Comparison of ENCODE assay signal across 2 cellular contexts in genomic region chr13:44437356-44438233, GRCh38.
A peak's percentile ranks its signal among the peaks of the same experiment; 100 is the strongest.
TF ChIP-seq lines count a peak whose summit lies in the region.

No MANE protein-coding gene starts in this region.

TF ChIP-seq in IMR-90, 13 proteins besides CTCF, POLR2A, EP300 and RAD21:
- no peak for TF ChIP-seq MAZ (IDR thresholded peaks at IDR 0.05; ENCODE audit: borderline replicate concordance, low read depth, low read length)
- TF ChIP-seq BHLHE40 (IDR thresholded peaks at IDR 0.05; ENCODE audit: low read depth, low read length), result no peak
- peak; percentile 75 for TF ChIP-seq SMC3 (IDR thresholded peaks at IDR 0.05; ENCODE audit: low read depth, low read length)
- TF ChIP-seq NFE2L2 (IDR thresholded peaks at IDR 0.05; ENCODE audit: low read depth, low read length), result no peak
- no peak for TF ChIP-seq MXI1 (IDR thresholded peaks at IDR 0.05; ENCODE audit: borderline replicate concordance, low read depth, low read length)

TF ChIP-seq in H1, 55 proteins besides CTCF, POLR2A, EP300 and RAD21:
- TF ChIP-seq RXRA (IDR thresholded peaks at IDR 0.05; ENCODE audit: insufficient read depth, low read depth, low read length) (no peak), USF2 (IDR thresholded peaks at IDR 0.05; ENCODE audit: low read length) (no peak), CHD2 (IDR thresholded peaks at IDR 0.05; ENCODE audit: low read length) (no peak), ASH2L (IDR thresholded peaks at IDR 0.05; ENCODE audit: low read length) (peak; percentile 9)
